ENCODE assay signal across 9 cellular contexts in genomic region chr19:2166741-2167738, GRCh38. TPM values are rescaled to one million over a fixed set of nuclear protein-coding genes. Genes with fewer than 3 reads are reported as not detected.
DNase-seq lines count a peak whose midpoint lies in the region; ATAC-seq and TF ChIP-seq lines count a peak whose summit lies in the region.
"Had no signal": no experiment of that assay in that cellular context is flagged by ENCODE, and none has a peak within 500 bp of the region (broad histone marks: within the 10 kb centered on the region; RNA-seq: fewer than 3 reads in every experiment).

No MANE protein-coding gene starts in this region.

- H3K27me3 Mint-ChIP-seq in CD8-positive, alpha-beta memory T cell = no peaks in the 10 kb centered on the region

- peaks cover 38% of the 10 kb centered on the region for H3K4me1 ChIP-seq in CD8-positive, alpha-beta memory T cell (ENCODE audit: insufficient read depth, low read length)
- H3K4me1 ChIP-seq in right lobe of liver (peaks cover 2 to 67% (median 35%) of the 10 kb centered on the region in 4 donors), transverse colon (peaks cover 52 to 77% (median 72%) of the 10 kb centered on the region in 4 donors)

- H3K36me3 ChIP-seq in CD8-positive, alpha-beta memory T cell (ENCODE audit: insufficient read depth, low read length) = no peaks in the 10 kb centered on the region
- no peaks in the 10 kb centered on the region for H3K36me3 ChIP-seq in right lobe of liver
- H3K36me3 ChIP-seq in transverse colon = no peaks in the 10 kb centered on the region

- H3K9me3 ChIP-seq in CD8-positive, alpha-beta memory T cell (ENCODE audit: low read length) = no peaks in the 10 kb centered on the region
- H3K9me3 ChIP-seq in right lobe of liver (no peaks in the 10 kb centered on the region), transverse colon (no peaks in the 10 kb centered on the region)

- DNase-seq in CD8-positive, alpha-beta memory T cell = no peak
- peak; percentile 91 for DNase-seq in M059J (ENCODE audit: low read depth)
- DNase-seq in astrocyte of the hippocampus (ENCODE audit: low read depth, low spot score) = peak; percentile 84
- peak; percentile 91 to 96 (median 96) for DNase-seq in right lobe of liver
- peak; percentile 82 for DNase-seq in transverse colon
- no peak for DNase-seq in activated effector memory CD4-positive, alpha-beta T cell treated with anti-CD3 and anti-CD28 coated beads, Interleukin-2, amount 50 U/mL, for 16 hours

- TF ChIP-seq POLR2A in right lobe of liver (IDR thresholded peaks at IDR 0.05) (peak; percentile 28), transverse colon (IDR thresholded peaks at IDR 0.05) (peak; percentile 53)

- in situ Hi-C loops in transverse colon (cut with MboI; ENCODE audit: low pct_ligation_motif_present in 1 of 4, low pct_unique_long_range_greater_than_20kb in 1 of 4, low sequenced_read_pairs in 3 of 4) = loop anchor here in 1 of 4 donors (25.0 kb wide), 1 partner anchor 95 kb away; the partner anchor contains the start of gene JSRP1

- peak overlapping the region in 4 of 8 donors; percentile 20 to 47 (median 44) for H3K27ac Mint-ChIP-seq in CD8-positive, alpha-beta memory T cell

- WGBS in right lobe of liver (ENCODE audit: insufficient coverage, low coverage, low lambda C conversion rate, missing lambda C conversion rate) = 36% methylated on average over 20 of the region's 35 CpGs
- 51 to 94% methylated on average over 8 to 35 of the region's 35 CpGs for WGBS in transverse colon (ENCODE audit: low coverage in 1 of 2), 2 donors

- no peak overlapping the region for H3K4me3 ChIP-seq in CD8-positive, alpha-beta memory T cell (ENCODE audit: low read length)
- H3K4me3 ChIP-seq in right lobe of liver = peak overlapping the region in 1 of 3 donors; percentile 8
- H3K4me3 ChIP-seq in transverse colon = no peak overlapping the region

- CTCF ChIA-PET in CD8-positive, alpha-beta memory T cell (lab: Charles Lee) = interaction anchor here (2.1 kb wide), 1 partner anchor 11 kb away, joined by 5 read pairs; no protein-coding TSS in a partner anchor

- peaks cover 0 to 3% (median 0%) of the 10 kb centered on the region in 3 donors for H3K36me3 Mint-ChIP-seq in CD8-positive, alpha-beta memory T cell

- POLR2A ChIA-PET in CD8-positive, alpha-beta memory T cell (lab: Charles Lee) = interaction anchor here (0.6 kb wide), 1 partner anchor 75 kb away, joined by 3 read pairs; no protein-coding TSS in a partner anchor

- peak; percentile 53 to 66 (median 61) for ATAC-seq in right lobe of liver
- no peak for ATAC-seq in GM18909 (IDR thresholded peaks at IDR 0.05; ENCODE audit: poor library complexity, unreplicated experiment)
- no peak for ATAC-seq in HG02973 (IDR thresholded peaks at IDR 0.05; ENCODE audit: unreplicated experiment)

- peaks cover 41 to 59% (median 51%) of the 10 kb centered on the region in 3 donors for H3K4me1 Mint-ChIP-seq in CD8-positive, alpha-beta memory T cell

- TF ChIP-seq CTCF in right lobe of liver (IDR thresholded peaks at IDR 0.05) = no peak
- no peak for TF ChIP-seq CTCF in transverse colon (IDR thresholded peaks at IDR 0.05)

- TF ChIP-seq EP300 in transverse colon (IDR thresholded peaks at IDR 0.05; ENCODE audit: low read depth) = no peak

- no peaks in the 10 kb centered on the region for H3K27me3 ChIP-seq in CD8-positive, alpha-beta memory T cell (ENCODE audit: insufficient read depth, low read length, poor library complexity, severe bottlenecking)
- H3K27me3 ChIP-seq in right lobe of liver = no peaks in the 10 kb centered on the region
- H3K27me3 ChIP-seq in transverse colon = no peaks in the 10 kb centered on the region

- peak overlapping the region; percentile 5 to 70 (median 39) for H3K4me3 Mint-ChIP-seq in CD8-positive, alpha-beta memory T cell

- peak overlapping the region; percentile 67 for H3K27ac ChIP-seq in CD8-positive, alpha-beta memory T cell (ENCODE audit: low read depth, low read length)
- H3K27ac ChIP-seq in right lobe of liver (peak overlapping the region; percentile 79 to 92 (median 91)), transverse colon (peak overlapping the region; percentile 92 to 99 (median 98))
- H3K27ac ChIP-seq: KMS-11 had no signal

- no peaks in the 10 kb centered on the region for H3K9me3 Mint-ChIP-seq in CD8-positive, alpha-beta memory T cell

- intact Hi-C loops in right lobe of liver (cut with DNase I) (no loop called here), transverse colon (cut with DNase I; ENCODE audit: low total_unique reads) (no loop called here)

RNA-seq across cellular contexts. Expression of gene DOT1L, which starts 3.3 kb away (rescaled TPM):
- 10 to 100 TPM; 82.0 to 84.9 TPM for total RNA-seq in CD8-positive, alpha-beta memory T cell
- 1.2 TPM for polyA plus RNA-seq in CD8-positive, alpha-beta memory T cell
- 4.1 and 11.0 TPM in 2 replicates for total RNA-seq in M059J (2014; rRNA removed; shearing (Covaris generic))
- total RNA-seq in right lobe of liver (10 to 100 TPM; 10.3 to 23.5 (median 14.9) TPM), transverse colon (100 to 1,000 TPM in 1 of 4 donors, 10 to 100 TPM in 3; 27.3 to 122 (median 47.0) TPM)

RNA-seq across cellular contexts. Expression of gene AP3D1, which starts 15.7 kb away (rescaled TPM):
- 10 to 100 TPM; 96.5 to 99.2 TPM for total RNA-seq in CD8-positive, alpha-beta memory T cell
- 44.2 TPM for polyA plus RNA-seq in CD8-positive, alpha-beta memory T cell
- total RNA-seq in M059J (2014; rRNA removed; shearing (Covaris generic)) = 61.0 and 93.3 TPM in 2 replicates
- total RNA-seq in right lobe of liver (10 to 100 TPM; 55.5 to 99.0 (median 65.5) TPM), transverse colon (100 to 1,000 TPM; 101 to 189 (median 152) TPM)

Comparison
In these comparisons a context has a peak if more than half of its experiments do, and no peak if none do; other contexts are left out.
1. DNase-seq: peak in M059J (single experiment), astrocyte of the hippocampus (single experiment), right lobe of liver (3 of 3) and transverse colon (single experiment); none in CD8-positive, alpha-beta memory T cell (0 of 5) and activated effector memory CD4-positive, alpha-beta T cell treated with anti-CD3 and anti-CD28 coated beads, Interleukin-2, amount 50 U/mL, for 16 hours (single experiment).
2. ATAC-seq: peak in right lobe of liver (4 of 4); none in GM18909 (single experiment) and HG02973 (single experiment).
3. Peak in every context shown above with its lines, with median percentiles within 50 percentile points of each other: H3K27ac ChIP-seq.